19 cellular contexts compared by ENCODE assay signal in the genomic region with DNA sequence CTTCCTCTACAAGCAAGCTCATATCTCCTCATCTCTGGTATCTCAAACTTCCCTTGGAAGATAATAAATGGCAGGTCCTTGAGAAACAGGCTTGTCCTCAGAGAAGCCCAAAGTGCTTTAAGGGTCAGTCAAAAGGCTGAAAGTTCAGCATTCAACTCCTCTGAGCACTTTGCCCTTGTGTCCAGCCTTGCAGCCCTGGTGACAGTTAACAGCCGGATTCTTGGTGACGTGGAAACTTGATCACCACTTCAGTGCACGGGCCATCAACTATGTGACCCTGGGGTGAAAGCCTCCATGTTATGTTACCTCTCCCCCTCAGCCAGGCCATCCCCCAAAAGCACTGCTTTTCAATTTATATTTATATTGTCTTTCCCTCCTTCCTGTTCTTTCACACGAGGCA.
"Had no signal": no experiment of that assay in that cellular context is flagged by ENCODE, and none has a peak within 500 bp of the region (broad histone marks: within the 10 kb centered on the region; RNA-seq: fewer than 3 reads in every experiment).

No MANE protein-coding gene starts in this region.

- FAIRE-seq: keratinocyte, small intestine had no signal

- H3K36me3 ChIP-seq: gastrocnemius medialis, heart right ventricle, ovary, right atrium auricular region had no signal

- H3K4me1 Mint-ChIP-seq: naive thymus-derived CD4-positive, alpha-beta T cell had no signal

- H3K4me3 ChIP-seq: gastrocnemius medialis, heart right ventricle, lung, ovary, right atrium auricular region had no signal

- H3K27ac ChIP-seq: gastrocnemius medialis, heart right ventricle, ovary, right atrium auricular region had no signal

- H3K9me3 ChIP-seq: gastrocnemius medialis, heart right ventricle, ovary, right atrium auricular region had no signal

- H3K36me3 Mint-ChIP-seq: naive thymus-derived CD4-positive, alpha-beta T cell had no signal

- H3K27ac Mint-ChIP-seq: naive thymus-derived CD4-positive, alpha-beta T cell; type B pancreatic cell had no signal

- H3K4me3 Mint-ChIP-seq: naive thymus-derived CD4-positive, alpha-beta T cell; neural crest cell; type B pancreatic cell had no signal

- ATAC-seq: esophagus mucosa; gastrocnemius medialis; heart right ventricle; left cardiac atrium; left ventricle myocardium superior; naive thymus-derived CD4-positive, alpha-beta T cell had no signal

- H3K4me1 ChIP-seq: gastrocnemius medialis, right atrium auricular region had no signal

- H3K27me3 ChIP-seq: gastrocnemius medialis, heart right ventricle, ovary, right atrium auricular region had no signal

- DNase-seq: effector memory CD4-positive, alpha-beta T cell; gastrocnemius medialis; heart right ventricle; hypothalamus; left cardiac atrium; left ventricle myocardium superior; mesenchymal stem cell; naive thymus-derived CD4-positive, alpha-beta T cell; nucleus accumbens; ovary; small intestine; stimulated activated CD4-positive, alpha-beta T cell treated with anti-CD3 and anti-CD28 coated beads, Interleukin-2, amount 100 ng/mL, for 48 hours; stimulated activated naive CD4-positive, alpha-beta T cell treated with Interleukin-2 at 50 U/mL for 16 hours had no signal
